ENCODE assay signal across 1 cellular context in genomic region chr4:98928131-98928504, GRCh38.
TF ChIP-seq lines count a peak whose summit lies in the region.

No MANE protein-coding gene starts in this region.

TF ChIP-seq in GM12878, 131 proteins besides CTCF, POLR2A, EP300 and RAD21 (continued from another document and continues in another):
- TF ChIP-seq CUX1 (IDR thresholded peaks at IDR 0.05; ENCODE audit: insufficient replicate concordance, low read depth, low read length) (no peak), MEF2A (IDR thresholded peaks at IDR 0.05; ENCODE audit: insufficient read depth, low read depth, low read length) (no peak), CBX3 (IDR thresholded peaks at IDR 0.05; ENCODE audit: borderline replicate concordance, low read depth) (no peak), POLR2AphosphoS5 (IDR thresholded peaks at IDR 0.05; ENCODE audit: low read length) (peak; percentile 78), SKIL (IDR thresholded peaks at IDR 0.05; ENCODE audit: low read depth, poor library complexity, severe bottlenecking) (no peak), NFIC (IDR thresholded peaks at IDR 0.05; ENCODE audit: low read depth, low read length) (no peak), ZNF207 (IDR thresholded peaks at IDR 0.05; ENCODE audit: borderline replicate concordance) (peak; percentile 43; the same call in 1 of the 2 replicates), HDAC2 (IDR thresholded peaks at IDR 0.05) (no peak), GABPA (IDR thresholded peaks at IDR 0.05; ENCODE audit: low read depth) (no peak), NKRF (conservative IDR thresholded peaks at IDR 0.05) (no peak; the same call in 1 of the 2 replicates), PBX3 (IDR thresholded peaks at IDR 0.05; ENCODE audit: insufficient replicate concordance, low read depth, low read length) (no peak), IKZF1 (conservative IDR thresholded peaks at IDR 0.05) (no peak), SIX5 (IDR thresholded peaks at IDR 0.05; ENCODE audit: low read depth, low read length, severe bottlenecking) (no peak), NBN (IDR thresholded peaks at IDR 0.05) (no peak; the same call in 1 of the 2 replicates), BHLHE40 (IDR thresholded peaks at IDR 0.05; ENCODE audit: borderline replicate concordance in 1 of 2, low read depth in 2 of 2, low read length in 1 of 2) (peak in 1 of 2 experiments; percentile 51; a peak in 2 of 4 replicates), TCF12 (IDR thresholded peaks at IDR 0.05; ENCODE audit: low read depth, low read length) (no peak), ASH2L (IDR thresholded peaks at IDR 0.05; ENCODE audit: borderline replicate concordance, low read depth) (no peak), TCF7 (IDR thresholded peaks at IDR 0.05; ENCODE audit: borderline replicate concordance) (no peak), MAX (IDR thresholded peaks at IDR 0.05; ENCODE audit: low read depth, low read length) (peak; percentile 83), SPI1 (IDR thresholded peaks at IDR 0.05; ENCODE audit: borderline replicate concordance, insufficient read depth, low read depth, low read length) (0 out of 2 replicates have a peak, but pooled peaks have one; percentile 7), CEBPZ (IDR thresholded peaks at IDR 0.05; ENCODE audit: low read depth, low read length) (no peak), JUND (IDR thresholded peaks at IDR 0.05; ENCODE audit: low read depth, low read length) (no peak), USF1 (IDR thresholded peaks at IDR 0.05; ENCODE audit: borderline replicate concordance, extremely low read length, insufficient read depth, low read depth, low read length) (no peak), PAX5 (IDR thresholded peaks at IDR 0.05; ENCODE audit: borderline replicate concordance, low read depth, low read length) (no peak), ZNF24 (IDR thresholded peaks at IDR 0.05) (no peak), SIN3A (IDR thresholded peaks at IDR 0.05; ENCODE audit: low read depth, low read length) (peak; percentile 78), BRCA1 (IDR thresholded peaks at IDR 0.05; ENCODE audit: low read depth, low read length) (no peak), MLLT1 (IDR thresholded peaks at IDR 0.05) (no peak), FOXM1 (IDR thresholded peaks at IDR 0.05; ENCODE audit: low read depth, low read length) (no peak), HDGF (IDR thresholded peaks at IDR 0.05) (peak; percentile 92), TAF1 (IDR thresholded peaks at IDR 0.05; ENCODE audit: borderline replicate concordance, low read depth, low read length) (peak; percentile 44; the same call in 1 of the 2 replicates), MTA2 (IDR thresholded peaks at IDR 0.05; ENCODE audit: low read depth) (0 out of 2 replicates have a peak, but pooled peaks have one; percentile 7), PAX8 (IDR thresholded peaks at IDR 0.05) (no peak), SMARCA5 (IDR thresholded peaks at IDR 0.05) (0 out of 2 replicates have a peak, but pooled peaks have one; percentile 22), IRF4 (IDR thresholded peaks at IDR 0.05; ENCODE audit: low read depth, low read length) (0 out of 2 replicates have a peak, but pooled peaks have one; percentile 55), BCLAF1 (IDR thresholded peaks at IDR 0.05) (no peak), FOXK2 (IDR thresholded peaks at IDR 0.05) (no peak), TARDBP (IDR thresholded peaks at IDR 0.05; ENCODE audit: borderline replicate concordance) (no peak), USF2 (IDR thresholded peaks at IDR 0.05; ENCODE audit: borderline replicate concordance, low read depth, low read length) (no peak), SUPT20H (IDR thresholded peaks at IDR 0.05; ENCODE audit: borderline replicate concordance, control insufficient read depth, low read depth, low read length) (no peak), MXI1 (IDR thresholded peaks at IDR 0.05; ENCODE audit: low read depth, low read length) (peak; percentile 96)
